9 cellular contexts compared by ENCODE assay signal in genomic region chr1:183632964-183633363, GRCh38. TPM values are rescaled to one million over a fixed set of nuclear protein-coding genes. Genes with fewer than 3 reads are reported as not detected.
DNase-seq lines count a peak whose midpoint lies in the region; ATAC-seq and TF ChIP-seq lines count a peak whose summit lies in the region.
"Had no signal": no experiment of that assay in that cellular context is flagged by ENCODE, and none has a peak within 500 bp of the region (broad histone marks: within the 10 kb centered on the region; RNA-seq: fewer than 3 reads in every experiment).

No MANE protein-coding gene starts in this region.

- no peak for TF ChIP-seq POLR2A in ovary (IDR thresholded peaks at IDR 0.05)

- no peak for TF ChIP-seq EP300 in ovary (IDR thresholded peaks at IDR 0.05)

- DNase-seq in EH (ENCODE audit: low read depth) (peak; percentile 23), MG63 (no peak), ovary (no peak), NCI-H1694 (lab: John Stamatoyannopoulos, UW) (no peak), caudate nucleus (lab: John Stamatoyannopoulos, UW) (no peak), GM19240 (ENCODE audit: insufficient read length, low spot score) (no peak), mucosa of descending colon (no peak)

- ATAC-seq in mucosa of descending colon, result no peak

- WGBS in ovary, 3 donors, result 33 to 50% (median 44%) methylated on average over 1 of the region's 1 CpG

- H3K9me3 ChIP-seq in MG63 (no peaks in the 10 kb centered on the region), duodenal mucosa (ENCODE audit: control insufficient read depth in 1 of 2, low read length in 2 of 2) (no peaks in the 10 kb centered on the region), ovary (no peaks in the 10 kb centered on the region), mucosa of descending colon (no peaks in the 10 kb centered on the region)

- H3K36me3 ChIP-seq in MG63, result peaks cover 43% of the 10 kb centered on the region
- H3K36me3 ChIP-seq in duodenal mucosa (ENCODE audit: control insufficient read depth in 1 of 2, insufficient read depth in 2 of 2, low read length in 2 of 2), result peaks cover 7 to 26% of the 10 kb centered on the region in 2 donors
- no peaks in the 10 kb centered on the region for H3K36me3 ChIP-seq in ovary
- no peaks in the 10 kb centered on the region for H3K36me3 ChIP-seq in mucosa of descending colon (ENCODE audit: low read depth)

- H3K27me3 ChIP-seq in MG63, result peaks cover 2% of the 10 kb centered on the region; the same call in 1 of the 2 replicates
- H3K27me3 ChIP-seq in duodenal mucosa (ENCODE audit: control insufficient read depth in 1 of 2, insufficient read depth in 2 of 2, low read length in 2 of 2), result no peaks in the 10 kb centered on the region
- no peaks in the 10 kb centered on the region for H3K27me3 ChIP-seq in ovary

- H3K4me3 ChIP-seq in MG63, result peak overlapping the region; percentile 78
- H3K4me3 ChIP-seq in duodenal mucosa (ENCODE audit: low read depth in 1 of 2, low read length in 2 of 2), result peak overlapping the region; percentile 81 to 98
- H3K4me3 ChIP-seq in ovary, result peak overlapping the region; percentile 93
- no peak overlapping the region for H3K4me3 ChIP-seq in mucosa of descending colon

- peaks cover 16 to 27% of the 10 kb centered on the region in 2 donors for H3K4me1 ChIP-seq in duodenal mucosa (ENCODE audit: control insufficient read depth in 1 of 2, insufficient read depth in 2 of 2, low read length in 2 of 2)
- peaks cover 6% of the 10 kb centered on the region for H3K4me1 ChIP-seq in ovary (ENCODE audit: insufficient read depth)
- peaks cover 36% of the 10 kb centered on the region for H3K4me1 ChIP-seq in mucosa of descending colon (ENCODE audit: low read depth)

- TF ChIP-seq CTCF in ovary (IDR thresholded peaks at IDR 0.05) (no peak), mucosa of descending colon (IDR thresholded peaks at IDR 0.05) (no peak)

- no peak overlapping the region for H3K27ac ChIP-seq in duodenal mucosa (ENCODE audit: low read depth, low read length)
- no peak overlapping the region for H3K27ac ChIP-seq in ovary
- no peak overlapping the region for H3K27ac ChIP-seq in caudate nucleus (ENCODE audit: low read depth, low read length)

- intact Hi-C loops in ovary (cut with DNase I) (no loop called here), mucosa of descending colon (cut with DNase I, micrococcal nuclease) (no loop called here)

- H3K9ac ChIP-seq in duodenal mucosa (ENCODE audit: low read depth in 1 of 2, low read length in 2 of 2), result no peak overlapping the region

RNA-seq across cellular contexts. Expression of gene ARPC5, which starts 2.6 kb away (rescaled TPM):
- 232 and 372 TPM in 2 replicates for total RNA-seq in MG63 (2014; rRNA removed; shearing (Covaris generic); ENCODE audit: low replicate concordance)
- total RNA-seq in ovary (10 to 100 TPM; 41.8 to 84.6 (median 61.4) TPM), mucosa of descending colon (100 to 1,000 TPM; 101 to 158 (median 123) TPM)
- 100 to 1,000 TPM in 1 of 2 donors, 10 to 100 TPM in 1; 64.1 to 104 TPM for polyA plus RNA-seq in ovary

RNA-seq across cellular contexts. Expression of gene APOBEC4, which starts 20.2 kb away (rescaled TPM):
- not detected in 2 replicates for total RNA-seq in MG63 (2014; rRNA removed; shearing (Covaris generic); ENCODE audit: low replicate concordance)
- total RNA-seq in ovary (1 to 10 TPM in 1 of 7 donors, under 1 TPM in 3, not detected in 3; 0.12 to 2.0 (median 0.46) TPM), mucosa of descending colon (under 1 TPM in 1 of 3 donors, not detected in 2; 0.55 TPM)
- polyA plus RNA-seq in ovary, result not detected
- total RNA-seq: myocyte had no signal

RNA-seq across cellular contexts. Expression of gene NCF2, which starts 42.7 kb away (rescaled TPM):
- total RNA-seq in MG63 (2014; rRNA removed; shearing (Covaris generic); ENCODE audit: low replicate concordance), result 0.53 and 0.64 TPM in 2 replicates
- total RNA-seq in ovary, result 10 to 100 TPM in 1 of 7 donors, 1 to 10 TPM in 6; 1.9 to 11.7 (median 3.2) TPM
- polyA plus RNA-seq in ovary, result 10 to 100 TPM in 1 of 2 donors, 1 to 10 TPM in 1; 2.5 to 15.9 TPM
- total RNA-seq in mucosa of descending colon, result 1 to 10 TPM; 2.0 to 8.9 (median 8.3) TPM
- total RNA-seq: myocyte had no signal
